Comparison of ENCODE assay signal across 19 cellular contexts in genomic region chr1:211369640-211370039, GRCh38.
"Had no signal": no experiment of that assay in that cellular context is flagged by ENCODE, and none has a peak within 500 bp of the region (broad histone marks: within the 10 kb centered on the region; RNA-seq: fewer than 3 reads in every experiment).

No MANE protein-coding gene starts in this region.

- DNase-seq: dorsolateral prefrontal cortex; effector CD4-positive, alpha-beta T cell; head of caudate nucleus; left ventricle myocardium superior; lower lobe of right lung; natural killer cell; right lobe of liver; small intestine; stimulated activated CD4-positive, alpha-beta T cell treated with anti-CD3 and anti-CD28 coated beads, Interleukin-15, amount 100 ng/mL, for 24 hours; stimulated activated CD4-positive, alpha-beta T cell treated with anti-CD3 and anti-CD28 coated beads, Interleukin-2, amount 100 ng/mL, for 48 hours; stimulated activated naive B cell treated with anti-CD40 and anti-IgM and Interleukin-4, amounts not matched to agents 10 μg/mL and 1 μg/mL and 100 μg/mL, for 72 hours; transverse colon; upper lobe of right lung had no signal

- ATAC-seq: left ventricle myocardium superior; lower lobe of right lung; natural killer cell; right lobe of liver; stimulated activated naive B cell treated with anti-CD40 and anti-IgM and Interleukin-4, amounts not matched to agents 10 μg/mL and 1 μg/mL and 100 μg/mL, for 72 hours; upper lobe of right lung had no signal

- H3K4me3 ChIP-seq: dorsolateral prefrontal cortex, lower lobe of right lung, right lobe of liver, thoracic aorta, transverse colon, upper lobe of right lung, vagina had no signal

- FAIRE-seq: frontal cortex, keratinocyte, small intestine had no signal

- H3K9ac ChIP-seq: parathyroid adenoma had no signal

- H3K9me3 ChIP-seq: lower lobe of right lung, neutrophil, right lobe of liver, thoracic aorta, transverse colon, upper lobe of right lung, vagina had no signal

- H3K79me2 ChIP-seq: parathyroid adenoma had no signal

- H3K4me1 ChIP-seq: lower lobe of right lung, parathyroid adenoma, right lobe of liver, transverse colon, vagina had no signal

- H3K27me3 ChIP-seq: dorsolateral prefrontal cortex, neutrophil, right lobe of liver, transverse colon, upper lobe of right lung, vagina had no signal

- H3K36me3 ChIP-seq: neutrophil, right lobe of liver had no signal

- H2AFZ ChIP-seq: parathyroid adenoma had no signal

- H3K27ac ChIP-seq: dorsolateral prefrontal cortex, lower lobe of right lung, neutrophil, parathyroid adenoma, right lobe of liver, transverse colon, upper lobe of right lung, vagina had no signal
